In the genomic region with DNA sequence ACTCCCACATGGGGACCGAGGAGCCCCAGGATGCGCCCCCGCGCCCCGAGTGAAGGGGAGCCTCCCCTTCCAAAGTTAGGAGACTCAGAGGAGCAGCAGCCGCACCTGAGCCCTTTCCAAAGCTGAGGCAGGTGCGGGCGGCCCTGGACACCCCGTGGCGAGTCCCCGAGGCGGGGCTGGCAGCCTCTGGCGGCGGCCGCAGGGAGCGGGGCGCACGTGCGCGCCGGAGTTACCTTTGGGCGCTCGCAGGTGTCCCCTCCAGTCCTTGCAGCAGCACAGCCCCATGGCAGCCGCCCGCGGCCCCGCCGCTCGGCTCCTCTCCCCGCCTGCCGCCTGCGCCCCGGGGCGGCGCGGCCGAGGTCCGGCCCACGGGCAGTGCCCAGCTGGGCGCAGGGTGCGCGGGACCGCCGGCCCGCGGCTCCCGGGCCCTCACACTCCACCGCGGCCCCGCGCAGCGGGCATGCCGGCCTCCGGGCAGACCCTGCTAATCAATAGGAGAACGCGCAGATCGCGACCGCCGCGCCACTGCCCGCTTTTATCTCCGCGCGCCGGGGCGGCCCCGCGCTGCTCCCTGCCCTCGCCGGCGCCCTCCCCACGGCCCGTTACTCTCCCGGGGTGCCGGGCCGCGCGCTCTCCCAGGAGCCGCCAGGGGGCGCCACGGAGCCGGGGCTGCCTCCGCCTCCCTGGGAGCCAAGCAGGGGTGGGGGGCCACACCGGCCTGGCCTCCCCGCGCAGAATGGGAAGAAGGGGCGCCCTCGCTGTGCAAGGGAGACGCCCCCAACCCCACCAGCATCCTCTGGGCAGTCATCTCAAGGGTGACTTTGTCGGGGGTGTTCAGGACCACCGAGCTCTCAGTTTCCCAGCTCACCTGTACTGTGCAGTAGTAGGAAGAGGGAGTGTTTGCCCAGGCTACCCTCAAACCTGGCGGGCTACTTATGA, we compare ENCODE assay signal across 1 cellular context.
TF ChIP-seq lines count a peak whose summit lies in the region.

No MANE protein-coding gene starts in this region.

TF ChIP-seq in WTC11, 78 proteins besides CTCF, POLR2A, EP300 and RAD21 (continued from another document and continues in another):
- TF ChIP-seq, protein P1, sequence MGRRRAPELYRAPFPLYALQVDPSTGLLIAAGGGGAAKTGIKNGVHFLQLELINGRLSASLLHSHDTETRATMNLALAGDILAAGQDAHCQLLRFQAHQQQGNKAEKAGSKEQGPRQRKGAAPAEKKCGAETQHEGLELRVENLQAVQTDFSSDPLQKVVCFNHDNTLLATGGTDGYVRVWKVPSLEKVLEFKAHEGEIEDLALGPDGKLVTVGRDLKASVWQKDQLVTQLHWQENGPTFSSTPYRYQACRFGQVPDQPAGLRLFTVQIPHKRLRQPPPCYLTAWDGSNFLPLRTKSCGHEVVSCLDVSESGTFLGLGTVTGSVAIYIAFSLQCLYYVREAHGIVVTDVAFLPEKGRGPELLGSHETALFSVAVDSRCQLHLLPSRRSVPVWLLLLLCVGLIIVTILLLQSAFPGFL (CRISPR knock-in tag; IDR thresholded peaks at IDR 0.05; ENCODE audit: borderline replicate concordance), result no peak
- TF ChIP-seq FOXJ3 (CRISPR knock-in tag; IDR thresholded peaks at IDR 0.05; ENCODE audit: borderline replicate concordance), result no peak
- TF ChIP-seq, protein P2, sequence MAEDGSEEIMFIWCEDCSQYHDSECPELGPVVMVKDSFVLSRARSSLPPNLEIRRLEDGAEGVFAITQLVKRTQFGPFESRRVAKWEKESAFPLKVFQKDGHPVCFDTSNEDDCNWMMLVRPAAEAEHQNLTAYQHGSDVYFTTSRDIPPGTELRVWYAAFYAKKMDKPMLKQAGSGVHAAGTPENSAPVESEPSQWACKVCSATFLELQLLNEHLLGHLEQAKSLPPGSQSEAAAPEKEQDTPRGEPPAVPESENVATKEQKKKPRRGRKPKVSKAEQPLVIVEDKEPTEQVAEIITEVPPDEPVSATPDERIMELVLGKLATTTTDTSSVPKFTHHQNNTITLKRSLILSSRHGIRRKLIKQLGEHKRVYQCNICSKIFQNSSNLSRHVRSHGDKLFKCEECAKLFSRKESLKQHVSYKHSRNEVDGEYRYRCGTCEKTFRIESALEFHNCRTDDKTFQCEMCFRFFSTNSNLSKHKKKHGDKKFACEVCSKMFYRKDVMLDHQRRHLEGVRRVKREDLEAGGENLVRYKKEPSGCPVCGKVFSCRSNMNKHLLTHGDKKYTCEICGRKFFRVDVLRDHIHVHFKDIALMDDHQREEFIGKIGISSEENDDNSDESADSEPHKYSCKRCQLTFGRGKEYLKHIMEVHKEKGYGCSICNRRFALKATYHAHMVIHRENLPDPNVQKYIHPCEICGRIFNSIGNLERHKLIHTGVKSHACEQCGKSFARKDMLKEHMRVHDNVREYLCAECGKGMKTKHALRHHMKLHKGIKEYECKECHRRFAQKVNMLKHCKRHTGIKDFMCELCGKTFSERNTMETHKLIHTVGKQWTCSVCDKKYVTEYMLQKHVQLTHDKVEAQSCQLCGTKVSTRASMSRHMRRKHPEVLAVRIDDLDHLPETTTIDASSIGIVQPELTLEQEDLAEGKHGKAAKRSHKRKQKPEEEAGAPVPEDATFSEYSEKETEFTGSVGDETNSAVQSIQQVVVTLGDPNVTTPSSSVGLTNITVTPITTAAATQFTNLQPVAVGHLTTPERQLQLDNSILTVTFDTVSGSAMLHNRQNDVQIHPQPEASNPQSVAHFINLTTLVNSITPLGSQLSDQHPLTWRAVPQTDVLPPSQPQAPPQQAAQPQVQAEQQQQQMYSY (CRISPR knock-in tag; IDR thresholded peaks at IDR 0.05), result no peak
- no peak for TF ChIP-seq NR1H2 (CRISPR knock-in tag; IDR thresholded peaks at IDR 0.05)
- TF ChIP-seq, protein P3, sequence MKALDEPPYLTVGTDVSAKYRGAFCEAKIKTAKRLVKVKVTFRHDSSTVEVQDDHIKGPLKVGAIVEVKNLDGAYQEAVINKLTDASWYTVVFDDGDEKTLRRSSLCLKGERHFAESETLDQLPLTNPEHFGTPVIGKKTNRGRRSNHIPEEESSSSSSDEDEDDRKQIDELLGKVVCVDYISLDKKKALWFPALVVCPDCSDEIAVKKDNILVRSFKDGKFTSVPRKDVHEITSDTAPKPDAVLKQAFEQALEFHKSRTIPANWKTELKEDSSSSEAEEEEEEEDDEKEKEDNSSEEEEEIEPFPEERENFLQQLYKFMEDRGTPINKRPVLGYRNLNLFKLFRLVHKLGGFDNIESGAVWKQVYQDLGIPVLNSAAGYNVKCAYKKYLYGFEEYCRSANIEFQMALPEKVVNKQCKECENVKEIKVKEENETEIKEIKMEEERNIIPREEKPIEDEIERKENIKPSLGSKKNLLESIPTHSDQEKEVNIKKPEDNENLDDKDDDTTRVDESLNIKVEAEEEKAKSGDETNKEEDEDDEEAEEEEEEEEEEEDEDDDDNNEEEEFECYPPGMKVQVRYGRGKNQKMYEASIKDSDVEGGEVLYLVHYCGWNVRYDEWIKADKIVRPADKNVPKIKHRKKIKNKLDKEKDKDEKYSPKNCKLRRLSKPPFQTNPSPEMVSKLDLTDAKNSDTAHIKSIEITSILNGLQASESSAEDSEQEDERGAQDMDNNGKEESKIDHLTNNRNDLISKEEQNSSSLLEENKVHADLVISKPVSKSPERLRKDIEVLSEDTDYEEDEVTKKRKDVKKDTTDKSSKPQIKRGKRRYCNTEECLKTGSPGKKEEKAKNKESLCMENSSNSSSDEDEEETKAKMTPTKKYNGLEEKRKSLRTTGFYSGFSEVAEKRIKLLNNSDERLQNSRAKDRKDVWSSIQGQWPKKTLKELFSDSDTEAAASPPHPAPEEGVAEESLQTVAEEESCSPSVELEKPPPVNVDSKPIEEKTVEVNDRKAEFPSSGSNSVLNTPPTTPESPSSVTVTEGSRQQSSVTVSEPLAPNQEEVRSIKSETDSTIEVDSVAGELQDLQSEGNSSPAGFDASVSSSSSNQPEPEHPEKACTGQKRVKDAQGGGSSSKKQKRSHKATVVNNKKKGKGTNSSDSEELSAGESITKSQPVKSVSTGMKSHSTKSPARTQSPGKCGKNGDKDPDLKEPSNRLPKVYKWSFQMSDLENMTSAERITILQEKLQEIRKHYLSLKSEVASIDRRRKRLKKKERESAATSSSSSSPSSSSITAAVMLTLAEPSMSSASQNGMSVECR (CRISPR knock-in tag; IDR thresholded peaks at IDR 0.05; ENCODE audit: borderline replicate concordance), result peak; percentile 46; the same call in 1 of the 2 replicates
- no peak for TF ChIP-seq SOX15 (CRISPR knock-in tag; IDR thresholded peaks at IDR 0.05)
- TF ChIP-seq CBFB (CRISPR knock-in tag; IDR thresholded peaks at IDR 0.05; ENCODE audit: low read depth), result no peak
- TF ChIP-seq SP1 (CRISPR knock-in tag; conservative IDR thresholded peaks at IDR 0.05), result no peak; the same call in 1 of the 2 replicates
- TF ChIP-seq, protein P4, sequence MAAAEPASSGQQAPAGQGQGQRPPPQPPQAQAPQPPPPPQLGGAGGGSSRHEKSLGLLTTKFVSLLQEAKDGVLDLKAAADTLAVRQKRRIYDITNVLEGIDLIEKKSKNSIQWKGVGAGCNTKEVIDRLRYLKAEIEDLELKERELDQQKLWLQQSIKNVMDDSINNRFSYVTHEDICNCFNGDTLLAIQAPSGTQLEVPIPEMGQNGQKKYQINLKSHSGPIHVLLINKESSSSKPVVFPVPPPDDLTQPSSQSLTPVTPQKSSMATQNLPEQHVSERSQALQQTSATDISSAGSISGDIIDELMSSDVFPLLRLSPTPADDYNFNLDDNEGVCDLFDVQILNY (CRISPR knock-in tag; IDR thresholded peaks at IDR 0.05), result peak; percentile 69
- TF ChIP-seq OVOL2 (CRISPR knock-in tag; IDR thresholded peaks at IDR 0.05; ENCODE audit: borderline replicate concordance), result no peak
- TF ChIP-seq, protein P5, sequence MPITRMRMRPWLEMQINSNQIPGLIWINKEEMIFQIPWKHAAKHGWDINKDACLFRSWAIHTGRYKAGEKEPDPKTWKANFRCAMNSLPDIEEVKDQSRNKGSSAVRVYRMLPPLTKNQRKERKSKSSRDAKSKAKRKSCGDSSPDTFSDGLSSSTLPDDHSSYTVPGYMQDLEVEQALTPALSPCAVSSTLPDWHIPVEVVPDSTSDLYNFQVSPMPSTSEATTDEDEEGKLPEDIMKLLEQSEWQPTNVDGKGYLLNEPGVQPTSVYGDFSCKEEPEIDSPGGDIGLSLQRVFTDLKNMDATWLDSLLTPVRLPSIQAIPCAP (CRISPR knock-in tag; IDR thresholded peaks at IDR 0.05), result no peak
- TF ChIP-seq TEAD1 (CRISPR knock-in tag; IDR thresholded peaks at IDR 0.05), result no peak
- no peak for TF ChIP-seq GTF2I (CRISPR knock-in tag; conservative IDR thresholded peaks at IDR 0.05)
- no peak for TF ChIP-seq ZNF396 (CRISPR knock-in tag; IDR thresholded peaks at IDR 0.05; ENCODE audit: borderline replicate concordance)
- TF ChIP-seq, protein P6, sequence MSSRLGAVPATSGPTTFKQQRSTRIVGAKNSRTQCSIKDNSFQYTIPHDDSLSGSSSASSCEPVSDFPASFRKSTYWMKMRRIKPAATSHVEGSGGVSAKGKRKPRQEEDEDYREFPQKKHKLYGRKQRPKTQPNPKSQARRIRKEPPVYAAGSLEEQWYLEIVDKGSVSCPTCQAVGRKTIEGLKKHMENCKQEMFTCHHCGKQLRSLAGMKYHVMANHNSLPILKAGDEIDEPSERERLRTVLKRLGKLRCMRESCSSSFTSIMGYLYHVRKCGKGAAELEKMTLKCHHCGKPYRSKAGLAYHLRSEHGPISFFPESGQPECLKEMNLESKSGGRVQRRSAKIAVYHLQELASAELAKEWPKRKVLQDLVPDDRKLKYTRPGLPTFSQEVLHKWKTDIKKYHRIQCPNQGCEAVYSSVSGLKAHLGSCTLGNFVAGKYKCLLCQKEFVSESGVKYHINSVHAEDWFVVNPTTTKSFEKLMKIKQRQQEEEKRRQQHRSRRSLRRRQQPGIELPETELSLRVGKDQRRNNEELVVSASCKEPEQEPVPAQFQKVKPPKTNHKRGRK (CRISPR knock-in tag; IDR thresholded peaks at IDR 0.05; ENCODE audit: borderline replicate concordance), result no peak
- TF ChIP-seq, protein P7, sequence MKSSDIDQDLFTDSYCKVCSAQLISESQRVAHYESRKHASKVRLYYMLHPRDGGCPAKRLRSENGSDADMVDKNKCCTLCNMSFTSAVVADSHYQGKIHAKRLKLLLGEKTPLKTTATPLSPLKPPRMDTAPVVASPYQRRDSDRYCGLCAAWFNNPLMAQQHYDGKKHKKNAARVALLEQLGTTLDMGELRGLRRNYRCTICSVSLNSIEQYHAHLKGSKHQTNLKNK (CRISPR knock-in tag; IDR thresholded peaks at IDR 0.05), result no peak
- TF ChIP-seq ZNF423 (CRISPR knock-in tag; IDR thresholded peaks at IDR 0.05), result peak; percentile 74
- TF ChIP-seq ZNF232 (CRISPR knock-in tag; IDR thresholded peaks at IDR 0.05), result no peak
- peak; percentile 64; the same call in 1 of the 2 replicates for TF ChIP-seq FOXP1 (CRISPR knock-in tag; IDR thresholded peaks at IDR 0.05; ENCODE audit: borderline replicate concordance)
- TF ChIP-seq NFYB (CRISPR knock-in tag; conservative IDR thresholded peaks at IDR 0.05; ENCODE audit: low read depth), result no peak
- no peak for TF ChIP-seq KAT7 (CRISPR knock-in tag; IDR thresholded peaks at IDR 0.05; ENCODE audit: borderline replicate concordance)
- TF ChIP-seq JUN (CRISPR knock-in tag; IDR thresholded peaks at IDR 0.05), result no peak
- TF ChIP-seq, protein P8, sequence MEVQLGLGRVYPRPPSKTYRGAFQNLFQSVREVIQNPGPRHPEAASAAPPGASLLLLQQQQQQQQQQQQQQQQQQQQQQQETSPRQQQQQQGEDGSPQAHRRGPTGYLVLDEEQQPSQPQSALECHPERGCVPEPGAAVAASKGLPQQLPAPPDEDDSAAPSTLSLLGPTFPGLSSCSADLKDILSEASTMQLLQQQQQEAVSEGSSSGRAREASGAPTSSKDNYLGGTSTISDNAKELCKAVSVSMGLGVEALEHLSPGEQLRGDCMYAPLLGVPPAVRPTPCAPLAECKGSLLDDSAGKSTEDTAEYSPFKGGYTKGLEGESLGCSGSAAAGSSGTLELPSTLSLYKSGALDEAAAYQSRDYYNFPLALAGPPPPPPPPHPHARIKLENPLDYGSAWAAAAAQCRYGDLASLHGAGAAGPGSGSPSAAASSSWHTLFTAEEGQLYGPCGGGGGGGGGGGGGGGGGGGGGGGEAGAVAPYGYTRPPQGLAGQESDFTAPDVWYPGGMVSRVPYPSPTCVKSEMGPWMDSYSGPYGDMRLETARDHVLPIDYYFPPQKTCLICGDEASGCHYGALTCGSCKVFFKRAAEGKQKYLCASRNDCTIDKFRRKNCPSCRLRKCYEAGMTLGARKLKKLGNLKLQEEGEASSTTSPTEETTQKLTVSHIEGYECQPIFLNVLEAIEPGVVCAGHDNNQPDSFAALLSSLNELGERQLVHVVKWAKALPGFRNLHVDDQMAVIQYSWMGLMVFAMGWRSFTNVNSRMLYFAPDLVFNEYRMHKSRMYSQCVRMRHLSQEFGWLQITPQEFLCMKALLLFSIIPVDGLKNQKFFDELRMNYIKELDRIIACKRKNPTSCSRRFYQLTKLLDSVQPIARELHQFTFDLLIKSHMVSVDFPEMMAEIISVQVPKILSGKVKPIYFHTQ (CRISPR knock-in tag; IDR thresholded peaks at IDR 0.05), result no peak
- TF ChIP-seq, protein P9, sequence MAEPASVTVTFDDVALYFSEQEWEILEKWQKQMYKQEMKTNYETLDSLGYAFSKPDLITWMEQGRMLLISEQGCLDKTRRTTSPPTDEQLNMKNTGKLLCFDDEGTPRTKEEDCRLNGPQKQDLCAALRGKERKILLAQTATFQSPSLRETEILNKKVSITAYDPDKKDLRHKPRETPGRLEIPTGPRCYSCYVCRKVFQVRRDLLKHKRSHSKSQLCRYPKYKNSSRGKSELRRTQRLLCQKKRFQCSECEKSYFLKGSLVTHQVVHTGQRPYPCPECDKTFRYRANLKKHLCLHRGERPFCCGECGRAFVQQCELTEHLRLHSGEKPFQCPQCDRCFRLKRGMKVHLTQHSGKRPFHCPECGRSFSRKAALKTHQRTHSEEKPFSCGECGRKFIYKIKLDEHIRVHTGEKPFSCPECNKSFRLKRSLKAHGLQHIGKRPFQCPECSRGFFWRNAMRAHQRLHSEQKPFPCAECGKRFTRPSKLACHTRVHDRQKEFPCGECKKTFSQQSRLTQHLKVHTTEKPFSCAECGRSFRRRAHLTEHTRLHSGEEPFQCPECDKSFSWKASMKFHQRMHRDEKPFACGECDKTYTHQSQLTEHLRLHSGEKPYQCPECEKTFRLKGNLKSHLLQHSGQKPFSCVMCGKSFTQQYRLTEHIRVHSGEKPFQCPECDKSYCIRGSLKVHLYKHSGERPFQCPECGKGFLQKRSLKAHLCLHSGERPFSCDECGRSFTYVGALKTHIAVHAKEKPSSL (CRISPR knock-in tag; conservative IDR thresholded peaks at IDR 0.05), result no peak
- TF ChIP-seq, protein P10, sequence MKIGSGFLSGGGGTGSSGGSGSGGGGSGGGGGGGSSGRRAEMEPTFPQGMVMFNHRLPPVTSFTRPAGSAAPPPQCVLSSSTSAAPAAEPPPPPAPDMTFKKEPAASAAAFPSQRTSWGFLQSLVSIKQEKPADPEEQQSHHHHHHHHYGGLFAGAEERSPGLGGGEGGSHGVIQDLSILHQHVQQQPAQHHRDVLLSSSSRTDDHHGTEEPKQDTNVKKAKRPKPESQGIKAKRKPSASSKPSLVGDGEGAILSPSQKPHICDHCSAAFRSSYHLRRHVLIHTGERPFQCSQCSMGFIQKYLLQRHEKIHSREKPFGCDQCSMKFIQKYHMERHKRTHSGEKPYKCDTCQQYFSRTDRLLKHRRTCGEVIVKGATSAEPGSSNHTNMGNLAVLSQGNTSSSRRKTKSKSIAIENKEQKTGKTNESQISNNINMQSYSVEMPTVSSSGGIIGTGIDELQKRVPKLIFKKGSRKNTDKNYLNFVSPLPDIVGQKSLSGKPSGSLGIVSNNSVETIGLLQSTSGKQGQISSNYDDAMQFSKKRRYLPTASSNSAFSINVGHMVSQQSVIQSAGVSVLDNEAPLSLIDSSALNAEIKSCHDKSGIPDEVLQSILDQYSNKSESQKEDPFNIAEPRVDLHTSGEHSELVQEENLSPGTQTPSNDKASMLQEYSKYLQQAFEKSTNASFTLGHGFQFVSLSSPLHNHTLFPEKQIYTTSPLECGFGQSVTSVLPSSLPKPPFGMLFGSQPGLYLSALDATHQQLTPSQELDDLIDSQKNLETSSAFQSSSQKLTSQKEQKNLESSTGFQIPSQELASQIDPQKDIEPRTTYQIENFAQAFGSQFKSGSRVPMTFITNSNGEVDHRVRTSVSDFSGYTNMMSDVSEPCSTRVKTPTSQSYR (CRISPR knock-in tag; IDR thresholded peaks at IDR 0.05), result no peak
- 0 out of 2 replicates have a peak, but pooled peaks have one; percentile 20 for TF ChIP-seq ZNF263 (CRISPR knock-in tag; IDR thresholded peaks at IDR 0.05; ENCODE audit: low read depth)
- no peak for TF ChIP-seq NFATC4 (CRISPR knock-in tag; IDR thresholded peaks at IDR 0.05)
